In genomic region chr1:25811384-25812082, GRCh38 we compare ENCODE assay signal across 14 cellular contexts. TPM values are rescaled to one million over a fixed set of nuclear protein-coding genes. Genes with fewer than 3 reads are reported as not detected.
DNase-seq lines count a peak whose midpoint lies in the region; TF ChIP-seq lines count a peak whose summit lies in the region.
"Had no signal": no experiment of that assay in that cellular context is flagged by ENCODE, and none has a peak within 500 bp of the region (broad histone marks: within the 10 kb centered on the region; RNA-seq: fewer than 3 reads in every experiment).

No MANE protein-coding gene starts in this region.

- H3K36me3 Mint-ChIP-seq in chondrocyte (ENCODE audit: low read depth) (peaks cover 9% of the 10 kb centered on the region), neural crest cell (ENCODE audit: low read depth) (no peaks in the 10 kb centered on the region)

- no peak overlapping the region for H3K4me3 ChIP-seq in SJCRH30
- H3K4me3 ChIP-seq: Peyer's patch, SJSA1 had no signal

- DNase-seq in activated effector memory CD4-positive, alpha-beta T cell treated with anti-CD3 and anti-CD28 coated beads, Interleukin-2, amount 50 U/mL, for 16 hours: peak; percentile 59
- no peak for DNase-seq in activated effector memory CD4-positive, alpha-beta T cell treated with Interleukin-2 at 50 U/mL for 16 hours
- DNase-seq in chondrocyte (ENCODE audit: low spot score) (peak; percentile 85), neural crest cell (ENCODE audit: low read depth, low spot score) (no peak), NCI-H1092 (lab: John Stamatoyannopoulos, UW) (no peak), SJCRH30 (no peak)
- DNase-seq in stimulated activated CD4-positive, alpha-beta T cell treated with anti-CD3 and anti-CD28 coated beads, Interleukin-2, amount 100 ng/mL, for 48 hours: no peak
- DNase-seq: GOT3, NCI-H2029 treated with DMSO at 0.1 percent for 48 hours, NCI-H226, NCI-H774 had no signal

- no peak overlapping the region for H3K4me3 Mint-ChIP-seq in chondrocyte (ENCODE audit: unreplicated experiment)
- peak overlapping the region; percentile 39 for H3K4me3 Mint-ChIP-seq in neural crest cell

- peaks cover 6% of the 10 kb centered on the region; the same call in 1 of the 2 replicates for H3K4me1 ChIP-seq in SJCRH30
- H3K4me1 ChIP-seq: SJSA1 had no signal

- H3K36me3 ChIP-seq in SJCRH30: peaks cover 5% of the 10 kb centered on the region

- no peaks in the 10 kb centered on the region for H3K9me3 ChIP-seq in SJCRH30 (replicated peaks)
- H3K9me3 ChIP-seq: Peyer's patch, SJSA1 had no signal

- H3K27ac Mint-ChIP-seq in chondrocyte (ENCODE audit: unreplicated experiment): no peak overlapping the region
- H3K27ac Mint-ChIP-seq in neural crest cell (ENCODE audit: unreplicated experiment): no peak overlapping the region

- no peak for TF ChIP-seq CTCF in chondrocyte (IDR thresholded peaks at IDR 0.05)
- TF ChIP-seq CTCF in neural crest cell (conservative IDR thresholded peaks at IDR 0.05): no peak

- H3K9me3 Mint-ChIP-seq in chondrocyte (ENCODE audit: low read depth) (no peaks in the 10 kb centered on the region), neural crest cell (no peaks in the 10 kb centered on the region)

- no peaks in the 10 kb centered on the region for H3K27me3 ChIP-seq in SJCRH30
- H3K27me3 ChIP-seq: Peyer's patch, SJSA1 had no signal

- H3K27ac ChIP-seq in SJCRH30: no peak overlapping the region
- H3K27ac ChIP-seq: HL-60, SJSA1 had no signal

- H3K27me3 Mint-ChIP-seq in chondrocyte (ENCODE audit: low read depth): no peaks in the 10 kb centered on the region
- no peaks in the 10 kb centered on the region for H3K27me3 Mint-ChIP-seq in neural crest cell (ENCODE audit: low read depth)

- H3K4me1 Mint-ChIP-seq in chondrocyte (ENCODE audit: low read depth) (peaks cover 1% of the 10 kb centered on the region), neural crest cell (peaks cover 8% of the 10 kb centered on the region)

RNA-seq across cellular contexts. Expression of gene MTFR1L, which starts 8.2 kb away (rescaled TPM):
- total RNA-seq in chondrocyte: 51.2 to 67.1 TPM (median 51.2 TPM) in 3 replicates
- 61.1 and 68.6 TPM in 2 replicates for total RNA-seq in neural crest cell
- 47.9 and 49.9 TPM in 2 replicates for total RNA-seq in SJCRH30 (2014; rRNA removed; shearing (Covaris generic))

RNA-seq across cellular contexts. Expression of gene SELENON, which starts 11.5 kb away (rescaled TPM):
- total RNA-seq in chondrocyte (77.0 to 99.5 TPM (median 95.7 TPM) in 3 replicates), neural crest cell (146 and 148 TPM in 2 replicates)
- 63.1 and 64.3 TPM in 2 replicates for total RNA-seq in SJCRH30 (2014; rRNA removed; shearing (Covaris generic))

RNA-seq across cellular contexts. Expression of gene AUNIP, which starts 47.7 kb away (rescaled TPM):
- total RNA-seq in chondrocyte (0.80 to 2.9 TPM (median 1.2 TPM) in 3 replicates), neural crest cell (13.6 and 15.2 TPM in 2 replicates)
- total RNA-seq in SJCRH30 (2014; rRNA removed; shearing (Covaris generic)): 28.9 and 34.3 TPM in 2 replicates

Comparison
In these comparisons a context has a peak if more than half of its experiments do, and no peak if none do; other contexts are left out.
1. DNase-seq: peak in activated effector memory CD4-positive, alpha-beta T cell treated with anti-CD3 and anti-CD28 coated beads, Interleukin-2, amount 50 U/mL, for 16 hours (single experiment) and chondrocyte (single experiment); none in activated effector memory CD4-positive, alpha-beta T cell treated with Interleukin-2 at 50 U/mL for 16 hours (single experiment), neural crest cell (single experiment), stimulated activated CD4-positive, alpha-beta T cell treated with anti-CD3 and anti-CD28 coated beads, Interleukin-2, amount 100 ng/mL, for 48 hours (0 of 2), NCI-H1092 (single experiment) and SJCRH30 (0 of 2).